Comparison of ENCODE assay signal across 8 cellular contexts in the genomic region with DNA sequence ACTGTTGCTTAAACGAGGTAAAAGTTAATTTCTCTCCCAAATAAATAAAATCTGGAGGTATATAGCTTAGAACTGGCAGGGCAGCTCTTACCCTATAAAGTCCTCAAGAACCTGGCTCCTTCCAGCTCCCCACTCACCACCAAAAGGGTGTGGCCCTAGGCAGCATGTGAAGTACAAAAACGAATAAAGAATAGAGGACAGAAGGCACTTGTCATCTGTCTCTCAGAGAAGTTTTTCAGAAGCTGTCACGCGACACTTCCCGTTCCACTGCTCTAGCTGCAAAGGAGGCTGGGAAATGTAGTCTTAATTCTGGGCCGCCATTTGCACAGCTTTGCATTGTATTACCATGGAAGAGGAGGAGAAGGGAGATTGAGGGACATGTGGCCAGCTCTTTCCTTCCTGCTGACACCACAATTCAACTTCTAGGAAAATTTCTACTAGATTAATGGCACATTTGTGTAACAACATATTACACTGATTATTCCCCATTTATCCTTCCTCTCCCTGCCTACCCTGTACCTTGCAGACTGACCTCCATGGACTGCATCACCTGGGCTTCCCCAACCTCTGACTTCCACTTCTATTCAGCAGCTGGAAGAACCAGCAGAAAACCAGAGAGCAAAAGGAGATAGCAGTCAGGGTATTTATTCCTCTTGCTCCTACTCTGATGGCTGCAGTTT.
DNase-seq lines count a peak whose midpoint lies in the region; ATAC-seq and TF ChIP-seq lines count a peak whose summit lies in the region.

No MANE protein-coding gene starts in this region.

- WGBS in psoas muscle, 3 donors: 11 to 16% (median 12%) methylated on average over 6 of the region's 6 CpGs

- H3K27me3 ChIP-seq in DOHH2 (ENCODE audit: control insufficient read depth, low read length): peaks cover 13% of the 10 kb centered on the region; the same call in 1 of the 2 replicates
- H3K27me3 ChIP-seq in GM23338 (ENCODE audit: insufficient read depth): no peaks in the 10 kb centered on the region
- no peaks in the 10 kb centered on the region for H3K27me3 ChIP-seq in KMS-11 (ENCODE audit: insufficient read depth, low read depth)
- H3K27me3 ChIP-seq in psoas muscle (ENCODE audit: insufficient read depth in 3 of 3, low read length in 2 of 3): peaks cover 0 to 5% (median 0%) of the 10 kb centered on the region in 3 donors
- no peaks in the 10 kb centered on the region for H3K27me3 ChIP-seq in upper lobe of right lung

- H3K4me1 Mint-ChIP-seq in GM23338: no peaks in the 10 kb centered on the region

- intact Hi-C loops in psoas muscle (cut with DNase I) (no loop called here), upper lobe of right lung (cut with DNase I) (no loop called here)

- TF ChIP-seq CTCF in DOHH2 (IDR thresholded peaks at IDR 0.05; ENCODE audit: low read depth, low read length, poor library complexity, severe bottlenecking): no peak
- no peak for TF ChIP-seq CTCF in GM23338 (conservative IDR thresholded peaks at IDR 0.05; ENCODE audit: low read depth in 2 of 2)
- no peak for TF ChIP-seq CTCF in KMS-11 (conservative IDR thresholded peaks at IDR 0.05; ENCODE audit: low read depth, low read length)
- no peak for TF ChIP-seq CTCF in psoas muscle (IDR thresholded peaks at IDR 0.05)
- no peak for TF ChIP-seq CTCF in upper lobe of right lung (IDR thresholded peaks at IDR 0.05)

- peaks cover 8% of the 10 kb centered on the region for H3K4me1 ChIP-seq in DOHH2 (ENCODE audit: control insufficient read depth, low read length)
- H3K4me1 ChIP-seq in GM23338 (ENCODE audit: insufficient read depth): peaks cover 9% of the 10 kb centered on the region
- H3K4me1 ChIP-seq in KMS-11 (ENCODE audit: low read depth, poor library complexity, severe bottlenecking): peaks cover 18% of the 10 kb centered on the region
- no peaks in the 10 kb centered on the region for H3K4me1 ChIP-seq in psoas muscle
- no peaks in the 10 kb centered on the region for H3K4me1 ChIP-seq in upper lobe of right lung

- peak overlapping the region; percentile 62 for H3K4me2 ChIP-seq in DOHH2 (ENCODE audit: low read length)
- H3K4me2 ChIP-seq in GM23338: 0 out of 2 replicates have a peak overlapping the region, but pooled peaks have one; percentile 58
- H3K4me2 ChIP-seq in KMS-11: peak overlapping the region; percentile 25

- no peaks in the 10 kb centered on the region for H3K36me3 Mint-ChIP-seq in GM23338 (ENCODE audit: low read depth)

- peak; percentile 98 for ATAC-seq in GM23338
- ATAC-seq in psoas muscle: peak; percentile 97 to 100 (median 98)
- peak; percentile 99 for ATAC-seq in upper lobe of right lung

- H3K4me3 Mint-ChIP-seq in GM23338: peak overlapping the region; percentile 61

- DNase-seq in GM23338 (ENCODE audit: low spot score) (peak; percentile 85), SHP77 (lab: John Stamatoyannopoulos, UW) (peak; percentile 86 to 89), glomerular visceral epithelial cell (ENCODE audit: extremely low spot score) (peak; percentile 31), psoas muscle (peak; percentile 42 to 70), upper lobe of right lung (peak; percentile 71)
- peak; percentile 27 for DNase-seq in activated gamma-delta T cell treated with anti-CD3 and anti-CD28 coated beads, Interleukin-2, amount 50 U/mL, for 16 hours (ENCODE audit: low read depth)

- no peak overlapping the region for H3K27ac Mint-ChIP-seq in GM23338

- H3F3A ChIP-seq in DOHH2 (ENCODE audit: control insufficient read depth, insufficient read depth): no peaks in the 10 kb centered on the region
- H3F3A ChIP-seq in GM23338 (replicated peaks; ENCODE audit: low read depth): no peaks in the 10 kb centered on the region

- H2AFZ ChIP-seq in GM23338: peak overlapping the region; percentile 48
- H2AFZ ChIP-seq in KMS-11 (ENCODE audit: low read depth): peak overlapping the region; percentile 57; the same call in 1 of the 2 replicates

- no peaks in the 10 kb centered on the region; the same call in 1 of the 2 replicates for H3K9me2 ChIP-seq in DOHH2 (replicated peaks; ENCODE audit: control insufficient read depth, low read length)
- H3K9me2 ChIP-seq in GM23338 (ENCODE audit: insufficient read depth): peaks cover 14% of the 10 kb centered on the region

- no peak overlapping the region for H3K27ac ChIP-seq in DOHH2 (ENCODE audit: low read depth, low read length)
- H3K27ac ChIP-seq in GM23338 (ENCODE audit: low read depth): no peak overlapping the region
- H3K27ac ChIP-seq in KMS-11: no peak overlapping the region
- peak overlapping the region; percentile 70 for H3K27ac ChIP-seq in psoas muscle
- H3K27ac ChIP-seq in upper lobe of right lung: no peak overlapping the region

- H3K9ac ChIP-seq in KMS-11: no peak overlapping the region

- no peaks in the 10 kb centered on the region for H4K20me1 ChIP-seq in DOHH2 (ENCODE audit: control insufficient read depth, insufficient read depth, low read depth, low read length)
- no peaks in the 10 kb centered on the region for H4K20me1 ChIP-seq in GM23338 (replicated peaks; ENCODE audit: insufficient read depth)
- no peaks in the 10 kb centered on the region for H4K20me1 ChIP-seq in KMS-11 (ENCODE audit: insufficient read depth)

- H3K9me3 ChIP-seq in DOHH2 (ENCODE audit: control insufficient read depth, insufficient read depth, low read length) (0 out of 2 replicates have a peak, but pooled peaks cover 6% of the 10 kb centered on the region), psoas muscle (no peaks in the 10 kb centered on the region), upper lobe of right lung (no peaks in the 10 kb centered on the region)

- H3K9me3 Mint-ChIP-seq in GM23338: no peaks in the 10 kb centered on the region

- no peaks in the 10 kb centered on the region for H3K36me3 ChIP-seq in DOHH2 (ENCODE audit: control insufficient read depth, low read length)
- H3K36me3 ChIP-seq in GM23338 (ENCODE audit: insufficient read depth): no peaks in the 10 kb centered on the region
- H3K36me3 ChIP-seq in KMS-11 (ENCODE audit: insufficient read depth): no peaks in the 10 kb centered on the region
- no peaks in the 10 kb centered on the region for H3K36me3 ChIP-seq in psoas muscle (ENCODE audit: insufficient read depth in 1 of 2, low read depth in 1 of 2)
- H3K36me3 ChIP-seq in upper lobe of right lung: no peaks in the 10 kb centered on the region

- H3K79me2 ChIP-seq in DOHH2 (ENCODE audit: control insufficient read depth, low read length) (no peaks in the 10 kb centered on the region), GM23338 (replicated peaks; ENCODE audit: insufficient read depth) (no peaks in the 10 kb centered on the region), KMS-11 (ENCODE audit: insufficient read depth, low read depth) (no peaks in the 10 kb centered on the region)

- H3K4me3 ChIP-seq in DOHH2 (ENCODE audit: low read length) (peak overlapping the region; percentile 48), GM23338 (no peak overlapping the region), KMS-11 (IDR thresholded peaks at IDR 0.05; ENCODE audit: insufficient read depth, low read depth, low read length) (no peak overlapping the region), psoas muscle (peak overlapping the region; percentile 67), upper lobe of right lung (peak overlapping the region; percentile 39)

- no peaks in the 10 kb centered on the region for H3K27me3 Mint-ChIP-seq in GM23338 (ENCODE audit: insufficient read depth, low read depth, poor library complexity)

TF ChIP-seq in GM23338, 12 proteins besides CTCF, POLR2A, EP300 and RAD21:
- TF ChIP-seq, protein P1, sequence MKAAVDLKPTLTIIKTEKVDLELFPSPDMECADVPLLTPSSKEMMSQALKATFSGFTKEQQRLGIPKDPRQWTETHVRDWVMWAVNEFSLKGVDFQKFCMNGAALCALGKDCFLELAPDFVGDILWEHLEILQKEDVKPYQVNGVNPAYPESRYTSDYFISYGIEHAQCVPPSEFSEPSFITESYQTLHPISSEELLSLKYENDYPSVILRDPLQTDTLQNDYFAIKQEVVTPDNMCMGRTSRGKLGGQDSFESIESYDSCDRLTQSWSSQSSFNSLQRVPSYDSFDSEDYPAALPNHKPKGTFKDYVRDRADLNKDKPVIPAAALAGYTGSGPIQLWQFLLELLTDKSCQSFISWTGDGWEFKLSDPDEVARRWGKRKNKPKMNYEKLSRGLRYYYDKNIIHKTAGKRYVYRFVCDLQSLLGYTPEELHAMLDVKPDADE (IDR thresholded peaks at IDR 0.05): peak; percentile 75; the same call in 1 of the 2 replicates
- no peak for TF ChIP-seq EZH2phosphoT487 (IDR thresholded peaks at IDR 0.05; ENCODE audit: unreplicated experiment)
- no peak for TF ChIP-seq NANOG (IDR thresholded peaks at IDR 0.05; ENCODE audit: borderline replicate concordance)
- no peak for TF ChIP-seq CREB1 (CRISPR knock-in tag; IDR thresholded peaks at IDR 0.05; ENCODE audit: low read depth)
- TF ChIP-seq, protein P2, sequence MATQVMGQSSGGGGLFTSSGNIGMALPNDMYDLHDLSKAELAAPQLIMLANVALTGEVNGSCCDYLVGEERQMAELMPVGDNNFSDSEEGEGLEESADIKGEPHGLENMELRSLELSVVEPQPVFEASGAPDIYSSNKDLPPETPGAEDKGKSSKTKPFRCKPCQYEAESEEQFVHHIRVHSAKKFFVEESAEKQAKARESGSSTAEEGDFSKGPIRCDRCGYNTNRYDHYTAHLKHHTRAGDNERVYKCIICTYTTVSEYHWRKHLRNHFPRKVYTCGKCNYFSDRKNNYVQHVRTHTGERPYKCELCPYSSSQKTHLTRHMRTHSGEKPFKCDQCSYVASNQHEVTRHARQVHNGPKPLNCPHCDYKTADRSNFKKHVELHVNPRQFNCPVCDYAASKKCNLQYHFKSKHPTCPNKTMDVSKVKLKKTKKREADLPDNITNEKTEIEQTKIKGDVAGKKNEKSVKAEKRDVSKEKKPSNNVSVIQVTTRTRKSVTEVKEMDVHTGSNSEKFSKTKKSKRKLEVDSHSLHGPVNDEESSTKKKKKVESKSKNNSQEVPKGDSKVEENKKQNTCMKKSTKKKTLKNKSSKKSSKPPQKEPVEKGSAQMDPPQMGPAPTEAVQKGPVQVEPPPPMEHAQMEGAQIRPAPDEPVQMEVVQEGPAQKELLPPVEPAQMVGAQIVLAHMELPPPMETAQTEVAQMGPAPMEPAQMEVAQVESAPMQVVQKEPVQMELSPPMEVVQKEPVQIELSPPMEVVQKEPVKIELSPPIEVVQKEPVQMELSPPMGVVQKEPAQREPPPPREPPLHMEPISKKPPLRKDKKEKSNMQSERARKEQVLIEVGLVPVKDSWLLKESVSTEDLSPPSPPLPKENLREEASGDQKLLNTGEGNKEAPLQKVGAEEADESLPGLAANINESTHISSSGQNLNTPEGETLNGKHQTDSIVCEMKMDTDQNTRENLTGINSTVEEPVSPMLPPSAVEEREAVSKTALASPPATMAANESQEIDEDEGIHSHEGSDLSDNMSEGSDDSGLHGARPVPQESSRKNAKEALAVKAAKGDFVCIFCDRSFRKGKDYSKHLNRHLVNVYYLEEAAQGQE (IDR thresholded peaks at IDR 0.05; ENCODE audit: unreplicated experiment): no peak
- TF ChIP-seq STAT1 (IDR thresholded peaks at IDR 0.05; ENCODE audit: unreplicated experiment): no peak
- no peak for TF ChIP-seq JUNB (IDR thresholded peaks at IDR 0.05; ENCODE audit: unreplicated experiment)

Comparison
In these comparisons a context has a peak if more than half of its experiments do, and no peak if none do; other contexts are left out.
1. H3K4me3 ChIP-seq: peak in DOHH2 (single experiment), psoas muscle (single experiment) and upper lobe of right lung (single experiment); none in GM23338 (single experiment) and KMS-11 (single experiment).
2. DNase-seq: peak in every context shown above with its lines; median percentile 88 in SHP77; 85 in GM23338; 71 in upper lobe of right lung; 56 in psoas muscle; 31 in glomerular visceral epithelial cell; 27 in activated gamma-delta T cell treated with anti-CD3 and anti-CD28 coated beads, Interleukin-2, amount 50 U/mL, for 16 hours.
3. Peak in every context shown above with its lines, with median percentiles within 50 percentile points of each other: H3K4me2 ChIP-seq and ATAC-seq.